1 cellular context compared by ENCODE assay signal in genomic region chr9:74848150-74848525, GRCh38.
TF ChIP-seq lines count a peak whose summit lies in the region.

No MANE protein-coding gene starts in this region.

TF ChIP-seq in K562, 482 proteins besides CTCF, POLR2A, EP300 and RAD21:
- TF ChIP-seq MEIS2 (IDR thresholded peaks at IDR 0.05; ENCODE audit: partially characterized antibody) (peak; percentile 11), ZNF280A (IDR thresholded peaks at IDR 0.05; ENCODE audit: low read depth, partially characterized antibody) (no peak), PBX2 (CRISPR knock-in tag; IDR thresholded peaks at IDR 0.05; ENCODE audit: low read depth) (no peak), PBX2 (tag; conservative IDR thresholded peaks at IDR 0.05; ENCODE audit: low read depth) (0 out of 2 replicates have a peak, but pooled peaks have one; percentile 13), PKNOX1 (IDR thresholded peaks at IDR 0.05) (0 out of 2 replicates have a peak, but pooled peaks have one; percentile 15)
